Comparison of ENCODE assay signal across 1 cellular context in the genomic region with DNA sequence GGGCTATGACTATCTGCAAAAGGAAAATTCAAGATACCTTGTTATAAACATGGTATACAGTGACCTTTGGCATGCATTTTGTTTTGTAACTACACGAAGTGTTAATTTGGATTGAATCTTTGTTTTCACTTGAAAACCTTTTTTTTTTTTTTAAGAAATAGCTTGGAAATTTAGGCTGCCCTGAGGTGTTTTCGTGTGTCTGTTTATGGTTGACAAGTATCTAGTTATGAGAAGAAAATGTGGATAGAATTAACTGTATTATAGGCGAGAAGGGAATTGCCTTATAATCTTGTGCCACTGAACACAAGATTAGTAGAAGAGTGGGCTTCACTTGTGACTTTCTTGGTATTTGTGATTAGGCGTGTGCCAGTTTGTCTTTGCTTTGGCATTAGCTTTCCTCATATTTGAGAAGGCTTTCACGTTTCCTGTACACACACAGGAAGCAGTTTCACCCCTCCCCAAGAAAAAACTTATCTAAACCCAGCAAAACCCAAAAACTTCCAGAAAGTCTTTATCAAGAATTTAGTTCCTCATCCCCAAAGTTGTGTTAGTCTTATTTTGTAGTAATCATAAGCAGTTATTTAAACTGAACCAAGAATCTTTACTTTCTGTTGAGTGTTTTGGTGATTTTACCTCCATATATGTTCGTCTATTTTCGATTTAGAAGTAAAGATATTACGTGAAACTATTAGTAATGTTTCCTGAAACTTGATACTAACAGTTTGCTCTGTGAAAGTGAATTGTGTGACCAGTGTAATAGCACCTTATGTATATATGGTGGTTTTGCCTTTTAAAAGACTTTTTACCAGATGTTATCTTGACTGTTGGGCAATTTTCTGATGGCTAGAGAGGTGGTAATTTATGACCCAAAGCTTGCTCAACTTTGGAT.
TF ChIP-seq lines count a peak whose summit lies in the region.

No MANE protein-coding gene starts in this region.

TF ChIP-seq in K562, 482 proteins besides CTCF, POLR2A, EP300 and RAD21 (continued from another document and continues in another):
- TF ChIP-seq, protein P1, sequence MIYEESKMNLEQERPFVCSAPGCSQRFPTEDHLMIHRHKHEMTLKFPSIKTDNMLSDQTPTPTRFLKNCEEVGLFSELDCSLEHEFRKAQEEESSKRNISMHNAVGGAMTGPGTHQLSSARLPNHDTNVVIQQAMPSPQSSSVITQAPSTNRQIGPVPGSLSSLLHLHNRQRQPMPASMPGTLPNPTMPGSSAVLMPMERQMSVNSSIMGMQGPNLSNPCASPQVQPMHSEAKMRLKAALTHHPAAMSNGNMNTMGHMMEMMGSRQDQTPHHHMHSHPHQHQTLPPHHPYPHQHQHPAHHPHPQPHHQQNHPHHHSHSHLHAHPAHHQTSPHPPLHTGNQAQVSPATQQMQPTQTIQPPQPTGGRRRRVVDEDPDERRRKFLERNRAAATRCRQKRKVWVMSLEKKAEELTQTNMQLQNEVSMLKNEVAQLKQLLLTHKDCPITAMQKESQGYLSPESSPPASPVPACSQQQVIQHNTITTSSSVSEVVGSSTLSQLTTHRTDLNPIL (CRISPR knock-in tag; IDR thresholded peaks at IDR 0.05) = no peak
- TF ChIP-seq, protein P2, sequence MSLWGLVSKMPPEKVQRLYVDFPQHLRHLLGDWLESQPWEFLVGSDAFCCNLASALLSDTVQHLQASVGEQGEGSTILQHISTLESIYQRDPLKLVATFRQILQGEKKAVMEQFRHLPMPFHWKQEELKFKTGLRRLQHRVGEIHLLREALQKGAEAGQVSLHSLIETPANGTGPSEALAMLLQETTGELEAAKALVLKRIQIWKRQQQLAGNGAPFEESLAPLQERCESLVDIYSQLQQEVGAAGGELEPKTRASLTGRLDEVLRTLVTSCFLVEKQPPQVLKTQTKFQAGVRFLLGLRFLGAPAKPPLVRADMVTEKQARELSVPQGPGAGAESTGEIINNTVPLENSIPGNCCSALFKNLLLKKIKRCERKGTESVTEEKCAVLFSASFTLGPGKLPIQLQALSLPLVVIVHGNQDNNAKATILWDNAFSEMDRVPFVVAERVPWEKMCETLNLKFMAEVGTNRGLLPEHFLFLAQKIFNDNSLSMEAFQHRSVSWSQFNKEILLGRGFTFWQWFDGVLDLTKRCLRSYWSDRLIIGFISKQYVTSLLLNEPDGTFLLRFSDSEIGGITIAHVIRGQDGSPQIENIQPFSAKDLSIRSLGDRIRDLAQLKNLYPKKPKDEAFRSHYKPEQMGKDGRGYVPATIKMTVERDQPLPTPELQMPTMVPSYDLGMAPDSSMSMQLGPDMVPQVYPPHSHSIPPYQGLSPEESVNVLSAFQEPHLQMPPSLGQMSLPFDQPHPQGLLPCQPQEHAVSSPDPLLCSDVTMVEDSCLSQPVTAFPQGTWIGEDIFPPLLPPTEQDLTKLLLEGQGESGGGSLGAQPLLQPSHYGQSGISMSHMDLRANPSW (CRISPR knock-in tag; IDR thresholded peaks at IDR 0.05) = no peak
- TF ChIP-seq, protein P3, sequence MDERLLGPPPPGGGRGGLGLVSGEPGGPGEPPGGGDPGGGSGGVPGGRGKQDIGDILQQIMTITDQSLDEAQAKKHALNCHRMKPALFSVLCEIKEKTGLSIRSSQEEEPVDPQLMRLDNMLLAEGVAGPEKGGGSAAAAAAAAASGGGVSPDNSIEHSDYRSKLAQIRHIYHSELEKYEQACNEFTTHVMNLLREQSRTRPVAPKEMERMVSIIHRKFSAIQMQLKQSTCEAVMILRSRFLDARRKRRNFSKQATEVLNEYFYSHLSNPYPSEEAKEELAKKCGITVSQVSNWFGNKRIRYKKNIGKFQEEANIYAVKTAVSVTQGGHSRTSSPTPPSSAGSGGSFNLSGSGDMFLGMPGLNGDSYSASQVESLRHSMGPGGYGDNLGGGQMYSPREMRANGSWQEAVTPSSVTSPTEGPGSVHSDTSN (CRISPR knock-in tag; IDR thresholded peaks at IDR 0.05; ENCODE audit: low read depth) = no peak; the same call in 1 of the 2 replicates
- TF ChIP-seq, protein P3 (tag; conservative IDR thresholded peaks at IDR 0.05; ENCODE audit: low read depth) = peak; percentile 99
- TF ChIP-seq SAFB2 (IDR thresholded peaks at IDR 0.05; ENCODE audit: borderline replicate concordance, low read depth, low read length, severe bottlenecking) = no peak
- TF ChIP-seq POLR3A (IDR thresholded peaks at IDR 0.05; ENCODE audit: borderline replicate concordance, extremely low read depth, insufficient read depth, insufficient read length) = no peak
- TF ChIP-seq, protein P4, sequence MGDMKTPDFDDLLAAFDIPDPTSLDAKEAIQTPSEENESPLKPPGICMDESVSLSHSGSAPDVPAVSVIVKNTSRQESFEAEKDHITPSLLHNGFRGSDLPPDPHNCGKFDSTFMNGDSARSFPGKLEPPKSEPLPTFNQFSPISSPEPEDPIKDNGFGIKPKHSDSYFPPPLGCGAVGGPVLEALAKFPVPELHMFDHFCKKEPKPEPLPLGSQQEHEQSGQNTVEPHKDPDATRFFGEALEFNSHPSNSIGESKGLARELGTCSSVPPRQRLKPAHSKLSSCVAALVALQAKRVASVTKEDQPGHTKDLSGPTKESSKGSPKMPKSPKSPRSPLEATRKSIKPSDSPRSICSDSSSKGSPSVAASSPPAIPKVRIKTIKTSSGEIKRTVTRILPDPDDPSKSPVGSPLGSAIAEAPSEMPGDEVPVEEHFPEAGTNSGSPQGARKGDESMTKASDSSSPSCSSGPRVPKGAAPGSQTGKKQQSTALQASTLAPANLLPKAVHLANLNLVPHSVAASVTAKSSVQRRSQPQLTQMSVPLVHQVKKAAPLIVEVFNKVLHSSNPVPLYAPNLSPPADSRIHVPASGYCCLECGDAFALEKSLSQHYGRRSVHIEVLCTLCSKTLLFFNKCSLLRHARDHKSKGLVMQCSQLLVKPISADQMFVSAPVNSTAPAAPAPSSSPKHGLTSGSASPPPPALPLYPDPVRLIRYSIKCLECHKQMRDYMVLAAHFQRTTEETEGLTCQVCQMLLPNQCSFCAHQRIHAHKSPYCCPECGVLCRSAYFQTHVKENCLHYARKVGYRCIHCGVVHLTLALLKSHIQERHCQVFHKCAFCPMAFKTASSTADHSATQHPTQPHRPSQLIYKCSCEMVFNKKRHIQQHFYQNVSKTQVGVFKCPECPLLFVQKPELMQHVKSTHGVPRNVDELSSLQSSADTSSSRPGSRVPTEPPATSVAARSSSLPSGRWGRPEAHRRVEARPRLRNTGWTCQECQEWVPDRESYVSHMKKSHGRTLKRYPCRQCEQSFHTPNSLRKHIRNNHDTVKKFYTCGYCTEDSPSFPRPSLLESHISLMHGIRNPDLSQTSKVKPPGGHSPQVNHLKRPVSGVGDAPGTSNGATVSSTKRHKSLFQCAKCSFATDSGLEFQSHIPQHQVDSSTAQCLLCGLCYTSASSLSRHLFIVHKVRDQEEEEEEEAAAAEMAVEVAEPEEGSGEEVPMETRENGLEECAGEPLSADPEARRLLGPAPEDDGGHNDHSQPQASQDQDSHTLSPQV (IDR thresholded peaks at IDR 0.05) = peak; percentile 52
- peak; percentile 12; the same call in 1 of the 2 replicates for TF ChIP-seq CREM (IDR thresholded peaks at IDR 0.05; ENCODE audit: low read depth)
- TF ChIP-seq CBX1 (IDR thresholded peaks at IDR 0.05; ENCODE audit: low read depth) = no peak
- no peak for TF ChIP-seq SMAD4 (CRISPR knock-in tag; conservative IDR thresholded peaks at IDR 0.05)
- TF ChIP-seq, protein P5, sequence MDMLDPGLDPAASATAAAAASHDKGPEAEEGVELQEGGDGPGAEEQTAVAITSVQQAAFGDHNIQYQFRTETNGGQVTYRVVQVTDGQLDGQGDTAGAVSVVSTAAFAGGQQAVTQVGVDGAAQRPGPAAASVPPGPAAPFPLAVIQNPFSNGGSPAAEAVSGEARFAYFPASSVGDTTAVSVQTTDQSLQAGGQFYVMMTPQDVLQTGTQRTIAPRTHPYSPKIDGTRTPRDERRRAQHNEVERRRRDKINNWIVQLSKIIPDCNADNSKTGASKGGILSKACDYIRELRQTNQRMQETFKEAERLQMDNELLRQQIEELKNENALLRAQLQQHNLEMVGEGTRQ (CRISPR knock-in tag; IDR thresholded peaks at IDR 0.05) = no peak
- TF ChIP-seq, protein P6, sequence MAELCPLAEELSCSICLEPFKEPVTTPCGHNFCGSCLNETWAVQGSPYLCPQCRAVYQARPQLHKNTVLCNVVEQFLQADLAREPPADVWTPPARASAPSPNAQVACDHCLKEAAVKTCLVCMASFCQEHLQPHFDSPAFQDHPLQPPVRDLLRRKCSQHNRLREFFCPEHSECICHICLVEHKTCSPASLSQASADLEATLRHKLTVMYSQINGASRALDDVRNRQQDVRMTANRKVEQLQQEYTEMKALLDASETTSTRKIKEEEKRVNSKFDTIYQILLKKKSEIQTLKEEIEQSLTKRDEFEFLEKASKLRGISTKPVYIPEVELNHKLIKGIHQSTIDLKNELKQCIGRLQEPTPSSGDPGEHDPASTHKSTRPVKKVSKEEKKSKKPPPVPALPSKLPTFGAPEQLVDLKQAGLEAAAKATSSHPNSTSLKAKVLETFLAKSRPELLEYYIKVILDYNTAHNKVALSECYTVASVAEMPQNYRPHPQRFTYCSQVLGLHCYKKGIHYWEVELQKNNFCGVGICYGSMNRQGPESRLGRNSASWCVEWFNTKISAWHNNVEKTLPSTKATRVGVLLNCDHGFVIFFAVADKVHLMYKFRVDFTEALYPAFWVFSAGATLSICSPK (IDR thresholded peaks at IDR 0.05; ENCODE audit: borderline replicate concordance) = no peak
- no peak for TF ChIP-seq ZBED1 (IDR thresholded peaks at IDR 0.05)
- TF ChIP-seq, protein P7, sequence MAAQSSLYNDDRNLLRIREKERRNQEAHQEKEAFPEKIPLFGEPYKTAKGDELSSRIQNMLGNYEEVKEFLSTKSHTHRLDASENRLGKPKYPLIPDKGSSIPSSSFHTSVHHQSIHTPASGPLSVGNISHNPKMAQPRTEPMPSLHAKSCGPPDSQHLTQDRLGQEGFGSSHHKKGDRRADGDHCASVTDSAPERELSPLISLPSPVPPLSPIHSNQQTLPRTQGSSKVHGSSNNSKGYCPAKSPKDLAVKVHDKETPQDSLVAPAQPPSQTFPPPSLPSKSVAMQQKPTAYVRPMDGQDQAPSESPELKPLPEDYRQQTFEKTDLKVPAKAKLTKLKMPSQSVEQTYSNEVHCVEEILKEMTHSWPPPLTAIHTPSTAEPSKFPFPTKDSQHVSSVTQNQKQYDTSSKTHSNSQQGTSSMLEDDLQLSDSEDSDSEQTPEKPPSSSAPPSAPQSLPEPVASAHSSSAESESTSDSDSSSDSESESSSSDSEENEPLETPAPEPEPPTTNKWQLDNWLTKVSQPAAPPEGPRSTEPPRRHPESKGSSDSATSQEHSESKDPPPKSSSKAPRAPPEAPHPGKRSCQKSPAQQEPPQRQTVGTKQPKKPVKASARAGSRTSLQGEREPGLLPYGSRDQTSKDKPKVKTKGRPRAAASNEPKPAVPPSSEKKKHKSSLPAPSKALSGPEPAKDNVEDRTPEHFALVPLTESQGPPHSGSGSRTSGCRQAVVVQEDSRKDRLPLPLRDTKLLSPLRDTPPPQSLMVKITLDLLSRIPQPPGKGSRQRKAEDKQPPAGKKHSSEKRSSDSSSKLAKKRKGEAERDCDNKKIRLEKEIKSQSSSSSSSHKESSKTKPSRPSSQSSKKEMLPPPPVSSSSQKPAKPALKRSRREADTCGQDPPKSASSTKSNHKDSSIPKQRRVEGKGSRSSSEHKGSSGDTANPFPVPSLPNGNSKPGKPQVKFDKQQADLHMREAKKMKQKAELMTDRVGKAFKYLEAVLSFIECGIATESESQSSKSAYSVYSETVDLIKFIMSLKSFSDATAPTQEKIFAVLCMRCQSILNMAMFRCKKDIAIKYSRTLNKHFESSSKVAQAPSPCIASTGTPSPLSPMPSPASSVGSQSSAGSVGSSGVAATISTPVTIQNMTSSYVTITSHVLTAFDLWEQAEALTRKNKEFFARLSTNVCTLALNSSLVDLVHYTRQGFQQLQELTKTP (IDR thresholded peaks at IDR 0.05; ENCODE audit: low read depth in 1 of 2, partially characterized antibody in 2 of 2) = peak; percentile 46 to 62
- no peak for TF ChIP-seq HNRNPH1 (optimal IDR thresholded peaks at IDR 0.05; ENCODE audit: low read depth, low read length)
- TF ChIP-seq HCFC1 (IDR thresholded peaks at IDR 0.05; ENCODE audit: low read depth, low read length) = no peak
- TF ChIP-seq, protein P8, sequence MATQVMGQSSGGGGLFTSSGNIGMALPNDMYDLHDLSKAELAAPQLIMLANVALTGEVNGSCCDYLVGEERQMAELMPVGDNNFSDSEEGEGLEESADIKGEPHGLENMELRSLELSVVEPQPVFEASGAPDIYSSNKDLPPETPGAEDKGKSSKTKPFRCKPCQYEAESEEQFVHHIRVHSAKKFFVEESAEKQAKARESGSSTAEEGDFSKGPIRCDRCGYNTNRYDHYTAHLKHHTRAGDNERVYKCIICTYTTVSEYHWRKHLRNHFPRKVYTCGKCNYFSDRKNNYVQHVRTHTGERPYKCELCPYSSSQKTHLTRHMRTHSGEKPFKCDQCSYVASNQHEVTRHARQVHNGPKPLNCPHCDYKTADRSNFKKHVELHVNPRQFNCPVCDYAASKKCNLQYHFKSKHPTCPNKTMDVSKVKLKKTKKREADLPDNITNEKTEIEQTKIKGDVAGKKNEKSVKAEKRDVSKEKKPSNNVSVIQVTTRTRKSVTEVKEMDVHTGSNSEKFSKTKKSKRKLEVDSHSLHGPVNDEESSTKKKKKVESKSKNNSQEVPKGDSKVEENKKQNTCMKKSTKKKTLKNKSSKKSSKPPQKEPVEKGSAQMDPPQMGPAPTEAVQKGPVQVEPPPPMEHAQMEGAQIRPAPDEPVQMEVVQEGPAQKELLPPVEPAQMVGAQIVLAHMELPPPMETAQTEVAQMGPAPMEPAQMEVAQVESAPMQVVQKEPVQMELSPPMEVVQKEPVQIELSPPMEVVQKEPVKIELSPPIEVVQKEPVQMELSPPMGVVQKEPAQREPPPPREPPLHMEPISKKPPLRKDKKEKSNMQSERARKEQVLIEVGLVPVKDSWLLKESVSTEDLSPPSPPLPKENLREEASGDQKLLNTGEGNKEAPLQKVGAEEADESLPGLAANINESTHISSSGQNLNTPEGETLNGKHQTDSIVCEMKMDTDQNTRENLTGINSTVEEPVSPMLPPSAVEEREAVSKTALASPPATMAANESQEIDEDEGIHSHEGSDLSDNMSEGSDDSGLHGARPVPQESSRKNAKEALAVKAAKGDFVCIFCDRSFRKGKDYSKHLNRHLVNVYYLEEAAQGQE (CRISPR knock-in tag; IDR thresholded peaks at IDR 0.05; ENCODE audit: low read depth) = no peak
- no peak for TF ChIP-seq CHD2 (IDR thresholded peaks at IDR 0.05; ENCODE audit: low read depth, low read length)
- no peak for TF ChIP-seq SRF (CRISPR knock-in tag; IDR thresholded peaks at IDR 0.05)
- TF ChIP-seq, protein P9, sequence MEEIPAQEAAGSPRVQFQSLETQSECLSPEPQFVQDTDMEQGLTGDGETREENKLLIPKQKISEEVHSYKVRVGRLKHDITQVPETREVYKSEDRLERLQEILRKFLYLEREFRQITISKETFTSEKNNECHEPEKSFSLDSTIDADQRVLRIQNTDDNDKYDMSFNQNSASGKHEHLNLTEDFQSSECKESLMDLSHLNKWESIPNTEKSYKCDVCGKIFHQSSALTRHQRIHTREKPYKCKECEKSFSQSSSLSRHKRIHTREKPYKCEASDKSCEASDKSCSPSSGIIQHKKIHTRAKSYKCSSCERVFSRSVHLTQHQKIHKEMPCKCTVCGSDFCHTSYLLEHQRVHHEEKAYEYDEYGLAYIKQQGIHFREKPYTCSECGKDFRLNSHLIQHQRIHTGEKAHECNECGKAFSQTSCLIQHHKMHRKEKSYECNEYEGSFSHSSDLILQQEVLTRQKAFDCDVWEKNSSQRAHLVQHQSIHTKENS (CRISPR knock-in tag; IDR thresholded peaks at IDR 0.05) = 0 out of 2 replicates have a peak, but pooled peaks have one; percentile 17
- TF ChIP-seq BCOR (IDR thresholded peaks at IDR 0.05) = no peak; the same call in 1 of the 2 replicates
- TF ChIP-seq SAP30 (IDR thresholded peaks at IDR 0.05; ENCODE audit: borderline replicate concordance, insufficient read depth, low read depth, low read length, poor library complexity, severe bottlenecking) = peak; percentile 67
- TF ChIP-seq PPARD (CRISPR knock-in tag; IDR thresholded peaks at IDR 0.05) = no peak
